In genomic region chr22:19060356-19061009, GRCh38 we compare ENCODE assay signal across 13 cellular contexts.
DNase-seq lines count a peak whose midpoint lies in the region; ATAC-seq and TF ChIP-seq lines count a peak whose summit lies in the region.
"Had no signal": no experiment of that assay in that cellular context is flagged by ENCODE, and none has a peak within 500 bp of the region (broad histone marks: within the 10 kb centered on the region; RNA-seq: fewer than 3 reads in every experiment).

No MANE protein-coding gene starts in this region.

- H3K36me3 Mint-ChIP-seq in effector memory CD8-positive, alpha-beta T cell (ENCODE audit: insufficient read depth), result peaks cover 51% of the 10 kb centered on the region
- peaks cover 3 to 23% (median 7%) of the 10 kb centered on the region in 3 donors for H3K36me3 Mint-ChIP-seq in immature natural killer cell

- in situ Hi-C loops in GM23248 (cut with MboI), result no loop called here

- H3K4me3 Mint-ChIP-seq in effector memory CD8-positive, alpha-beta T cell, result no peak overlapping the region
- H3K4me3 Mint-ChIP-seq in immature natural killer cell, result no peak overlapping the region
- H3K4me3 Mint-ChIP-seq: CD8-positive, alpha-beta T cell; neural progenitor cell had no signal

- H3K9me3 ChIP-seq in GM23248 (ENCODE audit: low read depth), result no peaks in the 10 kb centered on the region
- H3K9me3 ChIP-seq in sigmoid colon, result no peaks in the 10 kb centered on the region
- H3K9me3 ChIP-seq in gastroesophageal sphincter, result no peaks in the 10 kb centered on the region
- H3K9me3 ChIP-seq: testis had no signal

- no peak overlapping the region for H2AFZ ChIP-seq in GM23248
- H2AFZ ChIP-seq: neural progenitor cell had no signal

- TF ChIP-seq CTCF in sigmoid colon (IDR thresholded peaks at IDR 0.05) (no peak), gastroesophageal sphincter (IDR thresholded peaks at IDR 0.05) (no peak)

- H3K79me2 ChIP-seq in GM23248 (ENCODE audit: insufficient read depth), result no peaks in the 10 kb centered on the region

- H3K4me2 ChIP-seq in GM23248 (ENCODE audit: unreplicated experiment), result no peak overlapping the region
- H3K4me2 ChIP-seq: neural progenitor cell had no signal

- ATAC-seq in effector memory CD8-positive, alpha-beta T cell (replicated peaks), result no peak
- ATAC-seq in gastroesophageal sphincter, result no peak
- ATAC-seq: CD8-positive, alpha-beta T cell; HepG2 had no signal

- no peak overlapping the region for H3K4me3 ChIP-seq in GM23248
- H3K4me3 ChIP-seq in sigmoid colon, result no peak overlapping the region
- no peak overlapping the region for H3K4me3 ChIP-seq in gastroesophageal sphincter
- H3K4me3 ChIP-seq: lung, neural progenitor cell, testis had no signal

- H3K4me1 ChIP-seq in GM23248 (ENCODE audit: insufficient read depth), result no peaks in the 10 kb centered on the region
- H3K4me1 ChIP-seq in sigmoid colon, result no peaks in the 10 kb centered on the region
- H3K4me1 ChIP-seq in gastroesophageal sphincter, result no peaks in the 10 kb centered on the region
- H3K4me1 ChIP-seq: neural progenitor cell had no signal

- H3K27ac ChIP-seq in GM23248 (no peak overlapping the region), sigmoid colon (no peak overlapping the region), gastroesophageal sphincter (no peak overlapping the region)
- H3K27ac ChIP-seq: neural progenitor cell, testis had no signal

- no peak overlapping the region for H3K9ac ChIP-seq in GM23248
- H3K9ac ChIP-seq: neural progenitor cell had no signal

- H3K36me3 ChIP-seq in GM23248 (ENCODE audit: low read depth), result no peaks in the 10 kb centered on the region; the same call in 1 of the 2 replicates
- H3K36me3 ChIP-seq in sigmoid colon, result peaks cover 20 to 99% (median 39%) of the 10 kb centered on the region in 4 donors
- H3K36me3 ChIP-seq in gastroesophageal sphincter, result peaks cover 0 to 100% of the 10 kb centered on the region in 2 donors
- H3K36me3 ChIP-seq: neural progenitor cell had no signal

- H3K4me1 Mint-ChIP-seq in effector memory CD8-positive, alpha-beta T cell (ENCODE audit: low read depth in 2 of 2), result peaks cover 7 to 16% of the 10 kb centered on the region in 2 donors
- peaks cover 0 to 3% of the 10 kb centered on the region in 2 donors for H3K4me1 Mint-ChIP-seq in immature natural killer cell
- H3K4me1 Mint-ChIP-seq: neural progenitor cell had no signal

- H3K9me2 ChIP-seq in GM23248 (ENCODE audit: insufficient read depth), result no peaks in the 10 kb centered on the region

- TF ChIP-seq POLR2A in sigmoid colon (IDR thresholded peaks at IDR 0.05) (no peak), gastroesophageal sphincter (IDR thresholded peaks at IDR 0.05) (no peak)

- WGBS in GM23248 (ENCODE audit: low coverage in 1 of 2, low lambda C conversion rate in 2 of 2, missing lambda C conversion rate in 2 of 2), 2 experiments, result 79 to 81% methylated on average over 15 of the region's 15 CpGs
- WGBS in sigmoid colon, 2 donors, result 86 to 91% methylated on average over 15 of the region's 15 CpGs
- WGBS in gastroesophageal sphincter (ENCODE audit: low coverage in 1 of 2), 2 donors, result 67 to 92% methylated on average over 6 to 8 of the region's 15 CpGs

- H4K20me1 ChIP-seq in GM23248 (ENCODE audit: insufficient read depth), result no peaks in the 10 kb centered on the region

- H3K27me3 ChIP-seq in GM23248 (replicated peaks; ENCODE audit: insufficient read depth), result no peaks in the 10 kb centered on the region
- no peaks in the 10 kb centered on the region for H3K27me3 ChIP-seq in sigmoid colon
- H3K27me3 ChIP-seq in gastroesophageal sphincter, result no peaks in the 10 kb centered on the region
- H3K27me3 ChIP-seq: neural progenitor cell, testis had no signal

- peak; percentile 41 for DNase-seq in GM23248
- DNase-seq in NCI-H460 (ENCODE audit: extremely low read depth, low read depth), result peak; percentile 3
- no peak for DNase-seq in effector memory CD8-positive, alpha-beta T cell
- peak; percentile 38 for DNase-seq in sigmoid colon
- no peak for DNase-seq in Kasumi-1 (lab: John Stamatoyannopoulos, UW)
- DNase-seq in immature natural killer cell, result no peak
- DNase-seq: NCI-H1436, testis had no signal

- H3K27ac Mint-ChIP-seq in effector memory CD8-positive, alpha-beta T cell, result peak overlapping the region; percentile 77 to 88
- no peak overlapping the region for H3K27ac Mint-ChIP-seq in immature natural killer cell
- H3K27ac Mint-ChIP-seq: CD8-positive, alpha-beta T cell; neural progenitor cell had no signal

- no peaks in the 10 kb centered on the region for H3K9me3 Mint-ChIP-seq in effector memory CD8-positive, alpha-beta T cell
- H3K9me3 Mint-ChIP-seq in immature natural killer cell, result no peaks in the 10 kb centered on the region
- H3K9me3 Mint-ChIP-seq: CD8-positive, alpha-beta T cell; neural progenitor cell had no signal

- H3F3A ChIP-seq in GM23248 (ENCODE audit: insufficient read depth), result no peaks in the 10 kb centered on the region

- intact Hi-C loops in sigmoid colon (cut with DNase I), result no loop called here

- TF ChIP-seq EP300 in sigmoid colon (IDR thresholded peaks at IDR 0.05), result no peak
- TF ChIP-seq EP300 in gastroesophageal sphincter (IDR thresholded peaks at IDR 0.05), result no peak

- H3K27me3 Mint-ChIP-seq in effector memory CD8-positive, alpha-beta T cell, result no peaks in the 10 kb centered on the region
- H3K27me3 Mint-ChIP-seq in immature natural killer cell (ENCODE audit: low read depth in 3 of 3), result peaks cover 0 to 3% (median 0%) of the 10 kb centered on the region in 3 donors

Comparison
In these comparisons a context has a peak if more than half of its experiments do, and no peak if none do; other contexts are left out.
1. DNase-seq: peak in GM23248 (single experiment), NCI-H460 (single experiment) and sigmoid colon (single experiment); none in effector memory CD8-positive, alpha-beta T cell (0 of 3), Kasumi-1 (0 of 2) and immature natural killer cell (0 of 3).
2. H3K27ac Mint-ChIP-seq: peak in effector memory CD8-positive, alpha-beta T cell (2 of 2); none in immature natural killer cell (0 of 6).